In genomic region chr10:127964644-127965043, GRCh38 we compare ENCODE assay signal across 20 cellular contexts.
"Had no signal": no experiment of that assay in that cellular context is flagged by ENCODE, and none has a peak within 500 bp of the region (broad histone marks: within the 10 kb centered on the region; RNA-seq: fewer than 3 reads in every experiment).

No MANE protein-coding gene starts in this region.

- H3K4me1 ChIP-seq: breast epithelium, pancreas, psoas muscle, sigmoid colon, transverse colon had no signal

- H3K27ac ChIP-seq: breast epithelium, esophagus muscularis mucosa, left ventricle myocardium inferior, pancreas, psoas muscle, sigmoid colon, stomach, transverse colon had no signal

- H3K27me3 ChIP-seq: breast epithelium, esophagus muscularis mucosa, pancreas, sigmoid colon, stomach, transverse colon had no signal

- H3K4me3 ChIP-seq: esophagus muscularis mucosa, left ventricle myocardium inferior, pancreas, psoas muscle, sigmoid colon, stomach, transverse colon had no signal

- DNase-seq: activated B cell treated with CpG ODN at 0.5 μM for 24 hours; activated CD4-positive, alpha-beta T cell treated with anti-CD3 and anti-CD28 coated beads, Interleukin-2, amount 50 U/mL, for 1 hour; activated CD8-positive, alpha-beta T cell treated with anti-CD3 and anti-CD28 coated beads, Interleukin-2, amount 10 ng/mL, durations not matched to agents 7 days and 5 days; activated effector memory CD4-positive, alpha-beta T cell treated with Interleukin-2 at 50 U/mL for 16 hours; activated naive CD4-positive, alpha-beta T cell treated with Interleukin-2 at 50 U/mL for 16 hours; amniotic stem cell; central memory CD4-positive, alpha-beta T cell; left ventricle myocardium inferior; naive thymus-derived CD8-positive, alpha-beta T cell; pancreas; psoas muscle; sigmoid colon; stimulated activated CD4-positive, alpha-beta T cell treated with anti-CD3 and anti-CD28 coated beads, Interleukin-15, amount 100 ng/mL, for 24 hours; stimulated activated CD4-positive, alpha-beta T cell treated with anti-CD3 and anti-CD28 coated beads, Interleukin-2, amount 100 ng/mL, for 24 hours; stimulated activated naive B cell treated with anti-CD40 and anti-IgM and Interleukin-4, amounts not matched to agents 10 μg/mL and 1 μg/mL and 100 μg/mL, for 72 hours; stomach; T-helper 1 cell; transverse colon had no signal

- ATAC-seq: activated CD8-positive, alpha-beta T cell treated with anti-CD3 and anti-CD28 coated beads, Interleukin-2, amount 10 ng/mL, durations not matched to agents 7 days and 5 days; naive thymus-derived CD8-positive, alpha-beta T cell; pancreas; psoas muscle; stimulated activated naive B cell treated with anti-CD40 and anti-IgM and Interleukin-4, amounts not matched to agents 10 μg/mL and 1 μg/mL and 100 μg/mL, for 72 hours had no signal

- H3K9me3 ChIP-seq: breast epithelium, esophagus muscularis mucosa, left ventricle myocardium inferior, pancreas, psoas muscle, sigmoid colon, stomach, transverse colon had no signal

- H3K36me3 ChIP-seq: breast epithelium, esophagus muscularis mucosa, left ventricle myocardium inferior, pancreas, sigmoid colon, stomach, transverse colon had no signal
